16 cellular contexts compared by ENCODE assay signal in the genomic region with DNA sequence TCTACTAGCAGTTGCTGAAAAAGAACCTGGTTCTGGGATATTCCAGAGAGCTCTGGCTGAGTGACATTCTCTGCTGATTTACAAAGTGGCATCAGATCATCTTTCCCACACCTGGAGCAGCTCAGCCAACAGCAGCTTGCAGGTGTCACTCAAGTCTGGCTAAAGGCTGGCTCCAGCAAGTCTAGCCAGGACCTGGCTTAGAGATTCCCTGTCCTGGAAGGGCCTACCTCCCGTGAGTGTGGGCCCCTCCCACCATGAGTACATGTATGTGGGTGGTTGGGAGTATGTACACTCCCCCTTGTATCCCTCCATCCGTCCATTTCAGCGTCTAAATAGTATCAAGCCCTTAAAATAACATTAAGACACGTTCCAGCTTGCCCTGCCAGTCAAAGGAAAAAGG.
DNase-seq lines count a peak whose midpoint lies in the region; ATAC-seq and TF ChIP-seq lines count a peak whose summit lies in the region.
"Had no signal": no experiment of that assay in that cellular context is flagged by ENCODE, and none has a peak within 500 bp of the region (broad histone marks: within the 10 kb centered on the region; RNA-seq: fewer than 3 reads in every experiment).

No MANE protein-coding gene starts in this region.

- ATAC-seq in upper lobe of right lung: peak; percentile 27
- ATAC-seq in natural killer cell: no peak
- ATAC-seq in HG03565 (IDR thresholded peaks at IDR 0.05; ENCODE audit: unreplicated experiment): no peak
- ATAC-seq: A549 had no signal

- H3K27me3 Mint-ChIP-seq in natural killer cell (ENCODE audit: low read depth in 2 of 2): no peaks in the 10 kb centered on the region

- TF ChIP-seq CTCF in epithelial cell of esophagus (IDR thresholded peaks at IDR 0.05; ENCODE audit: insufficient read depth, low read depth, low read length, missing control alignments) (no peak), upper lobe of right lung (IDR thresholded peaks at IDR 0.05) (no peak), natural killer cell (IDR thresholded peaks at IDR 0.05) (no peak)

- DNase-seq in NCI-H82 (lab: John Stamatoyannopoulos, UW) (peak; percentile 43), NCI-H82 treated with DMSO at 0.1 percent for 48 hours (lab: John Stamatoyannopoulos, UW; ENCODE audit: unreplicated experiment) (no peak), NCI-H345 (lab: John Stamatoyannopoulos, UW) (peak; percentile 93), epithelial cell of esophagus (ENCODE audit: low read depth) (peak; percentile 87), upper lobe of right lung (no peak), ACHN (no peak), natural killer cell (no peak)
- DNase-seq: activated CD8-positive, alpha-beta memory T cell treated with anti-CD3 and anti-CD28 coated beads, Interleukin-2, amount 50 U/mL, for 4 hours; Calu3; colonic mucosa; IMR-90; midbrain; SIG-M5; trophoblast cell had no signal

- no peaks in the 10 kb centered on the region for H3K36me3 ChIP-seq in upper lobe of right lung
- H3K36me3 ChIP-seq: colonic mucosa had no signal

- no peaks in the 10 kb centered on the region for H3K27me3 ChIP-seq in upper lobe of right lung
- H3K27me3 ChIP-seq: colonic mucosa had no signal

- intact Hi-C loops in upper lobe of right lung (cut with DNase I): no loop called here
- intact Hi-C loops in natural killer cell (cut with micrococcal nuclease): no loop called here

- no peaks in the 10 kb centered on the region for H3K4me1 ChIP-seq in upper lobe of right lung
- H3K4me1 ChIP-seq: A549, colonic mucosa had no signal

- in situ Hi-C loops in ACHN (cut with HindIII; ENCODE audit: low pct_ligation_motif_present, low pct_unique_long_range_greater_than_20kb, low sequenced_read_pairs): no loop called here

- no peaks in the 10 kb centered on the region for H3K4me1 Mint-ChIP-seq in natural killer cell

- H3K9me3 Mint-ChIP-seq in natural killer cell: peaks cover 10 to 16% of the 10 kb centered on the region in 2 donors

- H3K36me3 Mint-ChIP-seq in natural killer cell: no peaks in the 10 kb centered on the region

- H3K4me3 Mint-ChIP-seq in natural killer cell: no peak overlapping the region

- H3K9me3 ChIP-seq in upper lobe of right lung: no peaks in the 10 kb centered on the region
- H3K9me3 ChIP-seq: A549, colonic mucosa had no signal

- no peak overlapping the region for H3K27ac Mint-ChIP-seq in natural killer cell

- no peak overlapping the region for H3K4me3 ChIP-seq in epithelial cell of esophagus (ENCODE audit: low read length)
- no peak overlapping the region for H3K4me3 ChIP-seq in upper lobe of right lung
- H3K4me3 ChIP-seq: A549, colonic mucosa had no signal

- H3K27ac ChIP-seq in upper lobe of right lung: no peak overlapping the region
- H3K27ac ChIP-seq: A549, colonic mucosa had no signal

Comparison
In these comparisons a context has a peak if more than half of its experiments do, and no peak if none do; other contexts are left out.
1. DNase-seq: peak in NCI-H82 (single experiment), NCI-H345 (single experiment) and epithelial cell of esophagus (single experiment); none in NCI-H82 treated with DMSO at 0.1 percent for 48 hours (single experiment), upper lobe of right lung (single experiment), ACHN (single experiment) and natural killer cell (single experiment).